In genomic region chr4:147731611-147732515, GRCh38 we compare ENCODE assay signal across 8 cellular contexts. TPM values are rescaled to one million over a fixed set of nuclear protein-coding genes. Genes with fewer than 3 reads are reported as not detected.
DNase-seq lines count a peak whose midpoint lies in the region; ATAC-seq lines count a peak whose summit lies in the region.

TSS of gene ARHGAP10 (plus strand) at chr4:147732088. CDS start at chr4:147732302, 214 bp downstream.

- peaks cover 50% of the 10 kb centered on the region for H3K4me1 Mint-ChIP-seq in activated CD8-positive, alpha-beta memory T cell treated with anti-CD3 and anti-CD28 coated beads, Interleukin-2, amount 10 ng/mL, durations not matched to agents 7 days and 5 days

- H3K27me3 ChIP-seq in endocrine pancreas (ENCODE audit: control insufficient read depth, insufficient read depth, low read length) (no peaks in the 10 kb centered on the region), mononuclear cell (ENCODE audit: insufficient read depth, low read length) (peaks cover 3% of the 10 kb centered on the region)

- no peaks in the 10 kb centered on the region for H3K9me3 Mint-ChIP-seq in activated CD8-positive, alpha-beta memory T cell treated with anti-CD3 and anti-CD28 coated beads, Interleukin-2, amount 10 ng/mL, durations not matched to agents 7 days and 5 days (ENCODE audit: low read depth)

- peak within 1 kb of the TSS; percentile 84 for H3K27ac Mint-ChIP-seq in activated CD8-positive, alpha-beta memory T cell treated with anti-CD3 and anti-CD28 coated beads, Interleukin-2, amount 10 ng/mL, durations not matched to agents 7 days and 5 days

- H3K4me3 ChIP-seq in endocrine pancreas (ENCODE audit: control insufficient read depth, insufficient read depth, low read length) (peak within 1 kb of the TSS; percentile 87), mononuclear cell (ENCODE audit: low read length) (peak within 1 kb of the TSS; percentile 67)

- peak within 1 kb of the TSS; percentile 81 for H3K4me3 Mint-ChIP-seq in activated CD8-positive, alpha-beta memory T cell treated with anti-CD3 and anti-CD28 coated beads, Interleukin-2, amount 10 ng/mL, durations not matched to agents 7 days and 5 days

- no peaks in the 10 kb centered on the region for H3K36me3 ChIP-seq in endocrine pancreas (ENCODE audit: control insufficient read depth, insufficient read depth, low read length)

- peak; percentile 51 for ATAC-seq in HG02870 (IDR thresholded peaks at IDR 0.05; ENCODE audit: unreplicated experiment)
- ATAC-seq in activated CD8-positive, alpha-beta memory T cell treated with anti-CD3 and anti-CD28 coated beads, Interleukin-2, amount 10 ng/mL, durations not matched to agents 7 days and 5 days = peak; percentile 85

- peaks cover 4% of the 10 kb centered on the region for H3K4me1 ChIP-seq in endocrine pancreas (ENCODE audit: control insufficient read depth, insufficient read depth, low read length)
- peaks cover 26% of the 10 kb centered on the region for H3K4me1 ChIP-seq in mononuclear cell (ENCODE audit: insufficient read depth, low read length)

- CTCF ChIA-PET in activated CD8-positive, alpha-beta memory T cell treated with anti-CD3 and anti-CD28 coated beads, Interleukin-2, amount 10 ng/mL, durations not matched to agents 7 days and 5 days (lab: Charles Lee) = interaction anchor here (0.8 to 2.9 kb wide), 19 partner anchors 8 to 213 kb away, joined by 3 to 43 read pairs (median 4); partner anchors contain the start of genes PRMT9 and TMEM184C

- H3K27me3 Mint-ChIP-seq in activated CD8-positive, alpha-beta memory T cell treated with anti-CD3 and anti-CD28 coated beads, Interleukin-2, amount 10 ng/mL, durations not matched to agents 7 days and 5 days = peaks cover 18% of the 10 kb centered on the region

- DNase-seq in NCI-H510A treated with DMSO at 0.1 percent for 48 hours (lab: John Stamatoyannopoulos, UW) (peak; percentile 26), NCI-H510A (lab: John Stamatoyannopoulos, UW) (no peak), NCI-H82 (lab: John Stamatoyannopoulos, UW) (peak; percentile 78)
- DNase-seq in activated CD8-positive, alpha-beta memory T cell treated with anti-CD3 and anti-CD28 coated beads, Interleukin-2, amount 10 ng/mL, durations not matched to agents 7 days and 5 days = peak; percentile 72
- DNase-seq in stimulated activated CD8-positive, alpha-beta memory T cell treated with anti-CD3 and anti-CD28 coated beads, Interleukin-4, amount 100 ng/mL, for 1 hour (ENCODE audit: low read depth in 2 of 2, low spot score in 1 of 2) = peak; percentile 44 to 49

- H3K9me3 ChIP-seq in endocrine pancreas (ENCODE audit: control insufficient read depth, low read length) (no peaks in the 10 kb centered on the region), mononuclear cell (ENCODE audit: low read depth, low read length) (no peaks in the 10 kb centered on the region)

- H3K9ac ChIP-seq in endocrine pancreas (ENCODE audit: control insufficient read depth, insufficient read depth, low read length) = peak within 1 kb of the TSS; percentile 94

- H3K36me3 Mint-ChIP-seq in activated CD8-positive, alpha-beta memory T cell treated with anti-CD3 and anti-CD28 coated beads, Interleukin-2, amount 10 ng/mL, durations not matched to agents 7 days and 5 days = no peaks in the 10 kb centered on the region

RNA-seq across cellular contexts. Expression of gene ARHGAP10, which starts in this region (rescaled TPM):
- total RNA-seq in activated CD8-positive, alpha-beta memory T cell treated with anti-CD3 and anti-CD28 coated beads, Interleukin-2, amount 10 ng/mL, durations not matched to agents 7 days and 5 days = 10 to 100 TPM; 12.1 to 18.8 TPM
- total RNA-seq in mononuclear cell = 10.6 TPM
